9 cellular contexts compared by ENCODE assay signal in the genomic region with DNA sequence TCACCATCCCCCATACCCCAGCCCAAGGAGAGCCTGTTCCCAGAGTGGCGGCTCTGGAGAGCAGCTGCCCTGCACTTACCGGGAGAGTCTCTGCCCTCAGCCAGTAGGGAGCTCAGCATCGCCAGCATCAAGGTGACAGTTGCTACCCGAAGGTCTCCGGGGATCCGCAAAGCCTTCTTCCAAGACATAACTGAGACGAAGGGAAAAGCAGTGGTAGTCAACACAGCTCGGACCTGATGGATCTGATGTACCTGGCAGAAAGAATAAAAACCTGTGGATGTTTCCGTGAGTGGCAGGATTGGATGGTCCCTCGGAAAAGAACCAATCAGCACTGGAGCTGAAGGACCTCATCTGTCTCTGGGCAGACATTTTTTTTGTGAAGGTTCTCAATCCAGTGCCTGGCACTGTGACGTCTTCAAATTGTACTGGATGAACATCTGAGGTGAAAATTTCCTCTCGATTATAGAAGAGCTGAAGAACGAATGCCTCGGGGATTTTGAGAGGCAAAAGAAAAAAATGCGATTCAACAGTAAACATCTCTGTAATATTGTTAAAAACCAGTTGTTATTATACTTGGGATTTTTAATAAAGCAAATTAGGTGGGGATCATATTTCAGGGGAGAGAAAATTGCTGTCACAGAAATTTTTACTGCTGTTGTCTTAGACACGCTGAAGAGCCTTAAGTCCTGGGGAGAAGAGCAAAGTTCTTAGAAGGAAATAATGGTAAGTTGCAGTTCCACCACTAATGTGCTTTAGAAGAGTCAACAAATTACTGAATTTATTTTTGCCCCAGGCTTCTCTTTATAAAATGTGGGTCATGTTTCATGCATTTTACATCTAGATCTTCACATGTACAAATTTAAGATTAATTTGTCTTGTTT. TPM values are rescaled to one million over a fixed set of nuclear protein-coding genes. Genes with fewer than 3 reads are reported as not detected.
DNase-seq lines count a peak whose midpoint lies in the region; ATAC-seq and TF ChIP-seq lines count a peak whose summit lies in the region.
"Had no signal": no experiment of that assay in that cellular context is flagged by ENCODE, and none has a peak within 500 bp of the region (broad histone marks: within the 10 kb centered on the region; RNA-seq: fewer than 3 reads in every experiment).

A gene (minus strand): TSS at position 238 of the 881 bp plus-strand sequence. CDS start 50 bp downstream, at position 188.

- ATAC-seq in GM18520 (IDR thresholded peaks at IDR 0.05; ENCODE audit: unreplicated experiment) (peak; percentile 51), HG03045 (IDR thresholded peaks at IDR 0.05; ENCODE audit: unreplicated experiment) (peak; percentile 75)

- TF ChIP-seq CTCF in RWPE1 (conservative IDR thresholded peaks at IDR 0.05; ENCODE audit: low read depth) = no peak
- no peak for TF ChIP-seq CTCF in adrenal gland (IDR thresholded peaks at IDR 0.05)

- H3K36me3 ChIP-seq in adrenal gland (replicated peaks in 1 of 2) = no peaks in the 10 kb centered on the region

- peak; percentile 39 for DNase-seq in AG08396 (ENCODE audit: low spot score)
- DNase-seq in RWPE1 (ENCODE audit: low spot score) = peak; percentile 51
- peak in 4 of 7 donors; percentile 9 to 71 (median 30) for DNase-seq in adrenal gland
- peak; percentile 11 for DNase-seq in iris pigment epithelial cell (ENCODE audit: low read depth)
- peak; percentile 13 to 29 for DNase-seq in stimulated activated CD4-positive, alpha-beta T cell treated with anti-CD3 and anti-CD28 coated beads, Interleukin-2, amount 100 ng/mL, for 48 hours
- DNase-seq in cerebellar nuclear complex (lab: John Stamatoyannopoulos, UW) = no peak

- H3K9me3 ChIP-seq in adrenal gland (replicated peaks in 1 of 3) = no peaks in the 10 kb centered on the region

- POLR2A ChIA-PET in RWPE1 (lab: Yijun Ruan, JAX; ENCODE audit: low non-redundant PET) = no interaction called here

- H3K4me3 ChIP-seq in adrenal gland = no peak within 1 kb of the TSS

- no peaks in the 10 kb centered on the region for H3K27me3 ChIP-seq in adrenal gland

- H3K27ac ChIP-seq in RWPE1 (no peak within 1 kb of the TSS), adrenal gland (no peak within 1 kb of the TSS)

- H3K4me1 ChIP-seq in adrenal gland (replicated peaks in 1 of 2) = no peaks in the 10 kb centered on the region

- intact Hi-C loops in adrenal gland (cut with DNase I) = no loop called here

- 3 to 13% (median 8%) methylated on average over 15 to 16 of the region's 16 CpGs for WGBS in adrenal gland, 4 donors

- CTCF ChIA-PET in RWPE1 (lab: Yijun Ruan, JAX) = interaction anchor here (0.6 to 0.7 kb wide), 2 partner anchors 235 to 585 kb away, joined by 3 to 4 read pairs; no protein-coding TSS in a partner anchor

- no peak for TF ChIP-seq POLR2A in adrenal gland (IDR thresholded peaks at IDR 0.05)

RNA-seq across cellular contexts. Expression of the gene that starts here (rescaled TPM):
- total RNA-seq in adrenal gland = 100 to 1,000 TPM in 1 of 8 donors, 10 to 100 TPM in 2, 1 to 10 TPM in 5; 1.5 to 208 (median 9.4) TPM
- polyA plus RNA-seq in adrenal gland = 100 to 1,000 TPM in 2 of 3 donors, 1 to 10 TPM in 1; 8.8 to 189 (median 151) TPM
- total RNA-seq: pulmonary artery endothelial cell had no signal

Comparison
In these comparisons a context has a peak if more than half of its experiments do, and no peak if none do; other contexts are left out.
1. DNase-seq: peak in AG08396 (single experiment), RWPE1 (single experiment), adrenal gland (4 of 7), iris pigment epithelial cell (single experiment) and stimulated activated CD4-positive, alpha-beta T cell treated with anti-CD3 and anti-CD28 coated beads, Interleukin-2, amount 100 ng/mL, for 48 hours (2 of 2); none in cerebellar nuclear complex (0 of 2).